In genomic region chr6:150203871-150204545, GRCh38 we compare ENCODE assay signal across 20 cellular contexts.
A peak's percentile ranks its signal among the peaks of the same experiment; 100 is the strongest.
DNase-seq lines count a peak whose midpoint lies in the region; ATAC-seq, FAIRE-seq and TF ChIP-seq lines count a peak whose summit lies in the region.
"Had no signal": no experiment of that assay in that cellular context is flagged by ENCODE, and none has a peak within 500 bp of the region (broad histone marks: within the 10 kb centered on the region; RNA-seq: fewer than 3 reads in every experiment).

No MANE protein-coding gene starts in this region.

- POLR2A ChIA-PET in SK-N-SH (lab: Yijun Ruan, JAX), result no interaction called here

- H2AFZ ChIP-seq in keratinocyte (ENCODE audit: control insufficient read depth, low read length) (no peak overlapping the region), SK-N-SH (ENCODE audit: low read depth) (no peak overlapping the region)

- H3K9me2 ChIP-seq in SK-N-SH, result no peaks in the 10 kb centered on the region

- no peak for ATAC-seq in activated naive CD4-positive, alpha-beta T cell treated with anti-CD3 and anti-CD28 coated beads, Interleukin-2, amount 50 U/mL, for 72 hours
- ATAC-seq in stimulated activated effector memory CD8-positive, alpha-beta T cell treated with anti-CD3 and anti-CD28 coated beads, Interleukin-12 subunit alpha, Interleukin-12 subunit beta, amount 100 ng/mL, for 72 hours, result no peak

- H3K9me3 ChIP-seq in WERI-Rb-1 (ENCODE audit: severe bottlenecking) (no peaks in the 10 kb centered on the region), keratinocyte (ENCODE audit: control insufficient read depth, low read depth, low read length) (no peaks in the 10 kb centered on the region), spleen (no peaks in the 10 kb centered on the region), SK-N-SH (no peaks in the 10 kb centered on the region)
- H3K9me3 ChIP-seq: Peyer's patch, SJSA1 had no signal

- H3K27ac ChIP-seq in WERI-Rb-1, result no peak overlapping the region
- no peak overlapping the region for H3K27ac ChIP-seq in keratinocyte (ENCODE audit: control insufficient read depth, insufficient read depth, low read length)
- no peak overlapping the region for H3K27ac ChIP-seq in spleen
- H3K27ac ChIP-seq in SK-N-SH (ENCODE audit: low read depth in 2 of 2, low read length in 1 of 2), result no peak overlapping the region
- H3K27ac ChIP-seq: C4-2B, SJSA1 had no signal

- H3K4me3 Mint-ChIP-seq in activated naive CD4-positive, alpha-beta T cell treated with anti-CD3 and anti-CD28 coated beads, Interleukin-2, amount 50 U/mL, for 24 hours, result no peak overlapping the region
- H3K4me3 Mint-ChIP-seq in stimulated activated effector memory CD8-positive, alpha-beta T cell treated with anti-CD3 and anti-CD28 coated beads, Interleukin-12 subunit alpha, Interleukin-12 subunit beta, amount 100 ng/mL, for 72 hours, result no peak overlapping the region
- H3K4me3 Mint-ChIP-seq: CD8-positive, alpha-beta memory T cell; H9 had no signal

- peak; percentile 21; the same call in 1 of the 2 replicates for TF ChIP-seq CTCF in WERI-Rb-1 (IDR thresholded peaks at IDR 0.05; ENCODE audit: low read depth, low read length)
- no peak for TF ChIP-seq CTCF in keratinocyte (optimal IDR thresholded peaks at IDR 0.05 in 1 of 3, IDR thresholded peaks at IDR 0.05 in 1 of 3, conservative IDR thresholded peaks at IDR 0.05 in 1 of 3; ENCODE audit: extremely low read depth in 1 of 3, insufficient read depth in 2 of 3, low read length in 3 of 3)
- no peak for TF ChIP-seq CTCF in spleen (IDR thresholded peaks at IDR 0.05 in 8 of 11, conservative IDR thresholded peaks at IDR 0.05 in 3 of 11)
- no peak for TF ChIP-seq CTCF in SK-N-SH (IDR thresholded peaks at IDR 0.05)

- H3K9me1 ChIP-seq in keratinocyte (ENCODE audit: control insufficient read depth, extremely low read depth, insufficient read depth, low read length), result no peaks in the 10 kb centered on the region

- H4K20me1 ChIP-seq in keratinocyte (ENCODE audit: control insufficient read depth, extremely low read depth, insufficient read depth, low read length) (no peaks in the 10 kb centered on the region), SK-N-SH (ENCODE audit: insufficient read depth) (no peaks in the 10 kb centered on the region)

- H3K36me3 ChIP-seq in WERI-Rb-1, result no peaks in the 10 kb centered on the region
- H3K36me3 ChIP-seq in keratinocyte (ENCODE audit: control insufficient read depth in 2 of 2, extremely low read depth in 1 of 2, insufficient read depth in 2 of 2, low read length in 2 of 2), result no peaks in the 10 kb centered on the region
- H3K36me3 ChIP-seq in spleen, result no peaks in the 10 kb centered on the region
- no peaks in the 10 kb centered on the region for H3K36me3 ChIP-seq in SK-N-SH (replicated peaks in 1 of 2; ENCODE audit: control insufficient read depth in 1 of 2, insufficient read depth in 2 of 2, low read length in 1 of 2)
- H3K36me3 ChIP-seq: Peyer's patch, SJSA1 had no signal

- TF ChIP-seq RAD21 in SK-N-SH (IDR thresholded peaks at IDR 0.05; ENCODE audit: low read length), result no peak

- H3K27ac Mint-ChIP-seq in activated naive CD4-positive, alpha-beta T cell treated with anti-CD3 and anti-CD28 coated beads, Interleukin-2, amount 50 U/mL, for 24 hours, result peak overlapping the region; percentile 18
- H3K27ac Mint-ChIP-seq in activated naive CD4-positive, alpha-beta T cell treated with anti-CD3 and anti-CD28 coated beads, Interleukin-2, amount 50 U/mL, for 72 hours, result no peak overlapping the region
- no peak overlapping the region for H3K27ac Mint-ChIP-seq in stimulated activated effector memory CD8-positive, alpha-beta T cell treated with anti-CD3 and anti-CD28 coated beads, Interleukin-12 subunit alpha, Interleukin-12 subunit beta, amount 100 ng/mL, for 72 hours
- H3K27ac Mint-ChIP-seq: H9 had no signal

- H3K9ac ChIP-seq in keratinocyte (ENCODE audit: control insufficient read depth, extremely low read depth, insufficient read depth, low read length), result no peak overlapping the region
- no peak overlapping the region for H3K9ac ChIP-seq in SK-N-SH

- no peaks in the 10 kb centered on the region for H3F3A ChIP-seq in SK-N-SH (replicated peaks; ENCODE audit: insufficient read depth)

- no peak for TF ChIP-seq EP300 in SK-N-SH (IDR thresholded peaks at IDR 0.05; ENCODE audit: borderline replicate concordance in 1 of 2, low read depth in 1 of 2, low read length in 1 of 2)

- FAIRE-seq in keratinocyte (lab: Jason Lieb, UNC), result peak; percentile 44

- intact Hi-C loops in spleen (cut with DNase I; ENCODE audit: low total_unique reads), result no loop called here

- CTCF ChIA-PET in SK-N-SH (lab: Yijun Ruan, JAX), result no interaction called here

- H3K9me3 Mint-ChIP-seq in activated naive CD4-positive, alpha-beta T cell treated with anti-CD3 and anti-CD28 coated beads, Interleukin-2, amount 50 U/mL, for 24 hours, result no peaks in the 10 kb centered on the region
- no peaks in the 10 kb centered on the region for H3K9me3 Mint-ChIP-seq in activated naive CD4-positive, alpha-beta T cell treated with anti-CD3 and anti-CD28 coated beads, Interleukin-2, amount 50 U/mL, for 72 hours
- no peaks in the 10 kb centered on the region for H3K9me3 Mint-ChIP-seq in stimulated activated effector memory CD8-positive, alpha-beta T cell treated with anti-CD3 and anti-CD28 coated beads, Interleukin-12 subunit alpha, Interleukin-12 subunit beta, amount 100 ng/mL, for 72 hours
- H3K9me3 Mint-ChIP-seq: CD8-positive, alpha-beta memory T cell had no signal

- no peak for DNase-seq in activated naive CD4-positive, alpha-beta T cell treated with anti-CD3 and anti-CD28 coated beads, Interleukin-2, amount 50 U/mL, for 72 hours (ENCODE audit: low spot score in 2 of 2)
- DNase-seq in WERI-Rb-1, result no peak
- DNase-seq in keratinocyte (ENCODE audit: low read depth, low spot score), result no peak
- DNase-seq in spleen, result peak; percentile 64
- DNase-seq in stimulated activated effector memory CD8-positive, alpha-beta T cell treated with anti-CD3 and anti-CD28 coated beads, Interleukin-12 subunit alpha, Interleukin-12 subunit beta, amount 100 ng/mL, for 72 hours (ENCODE audit: low spot score in 2 of 2), result no peak
- DNase-seq in SK-N-SH, result no peak
- no peak for DNase-seq in COLO829 (ENCODE audit: low spot score)
- DNase-seq: 8988T; CD8-positive, alpha-beta memory T cell; EL; GF-D8; H9; KG1; NCI-H1105 treated with DMSO at 0.1 percent for 48 hours; NCI-H2029 treated with DMSO at 0.1 percent for 48 hours; NCI-H2171 treated with DMSO at 0.1 percent for 48 hours; Peyer's patch had no signal

- 84 to 93% (median 88%) methylated on average over 22 of the region's 22 CpGs for WGBS in spleen, 5 donors
- 18% methylated on average over 22 of the region's 22 CpGs for WGBS in SK-N-SH (ENCODE audit: low lambda C conversion rate)

- dilution Hi-C loops in keratinocyte (cut with MboI; ENCODE audit: extremely low pct_ligation_motif_present, low sequenced_read_pairs), result no loop called here

- no peak overlapping the region for H3K4me2 ChIP-seq in keratinocyte (ENCODE audit: control insufficient read depth, extremely low read depth, insufficient read depth, low read depth, low read length)
- H3K4me2 ChIP-seq in SK-N-SH, result no peak overlapping the region

- H3K79me2 ChIP-seq in keratinocyte (ENCODE audit: control insufficient read depth, insufficient read depth, low read length) (peaks cover 65% of the 10 kb centered on the region), SK-N-SH (ENCODE audit: insufficient read depth) (no peaks in the 10 kb centered on the region)

- no peaks in the 10 kb centered on the region for H3K36me3 Mint-ChIP-seq in activated naive CD4-positive, alpha-beta T cell treated with anti-CD3 and anti-CD28 coated beads, Interleukin-2, amount 50 U/mL, for 24 hours
- no peaks in the 10 kb centered on the region for H3K36me3 Mint-ChIP-seq in activated naive CD4-positive, alpha-beta T cell treated with anti-CD3 and anti-CD28 coated beads, Interleukin-2, amount 50 U/mL, for 72 hours
- no peaks in the 10 kb centered on the region for H3K36me3 Mint-ChIP-seq in stimulated activated effector memory CD8-positive, alpha-beta T cell treated with anti-CD3 and anti-CD28 coated beads, Interleukin-12 subunit alpha, Interleukin-12 subunit beta, amount 100 ng/mL, for 72 hours
- H3K36me3 Mint-ChIP-seq: CD8-positive, alpha-beta memory T cell had no signal

- H3K4me1 Mint-ChIP-seq in activated naive CD4-positive, alpha-beta T cell treated with anti-CD3 and anti-CD28 coated beads, Interleukin-2, amount 50 U/mL, for 24 hours, result no peaks in the 10 kb centered on the region
- peaks cover 10% of the 10 kb centered on the region for H3K4me1 Mint-ChIP-seq in stimulated activated effector memory CD8-positive, alpha-beta T cell treated with anti-CD3 and anti-CD28 coated beads, Interleukin-12 subunit alpha, Interleukin-12 subunit beta, amount 100 ng/mL, for 72 hours

- TF ChIP-seq POLR2A in spleen (IDR thresholded peaks at IDR 0.05), result no peak

- H3K4me1 ChIP-seq in keratinocyte (ENCODE audit: control insufficient read depth, extremely low read depth, insufficient read depth, low read length) (peaks cover 46% of the 10 kb centered on the region), spleen (peaks cover 0 to 16% (median 8%) of the 10 kb centered on the region in 6 donors), SK-N-SH (ENCODE audit: control insufficient read depth in 1 of 2, insufficient read depth in 2 of 2, low read depth in 1 of 2, low read length in 1 of 2) (no peaks in the 10 kb centered on the region)

- H3K27me3 ChIP-seq in WERI-Rb-1 (ENCODE audit: insufficient read depth, low read depth, severe bottlenecking), result no peaks in the 10 kb centered on the region
- H3K27me3 ChIP-seq in keratinocyte (ENCODE audit: control insufficient read depth, extremely low read depth, insufficient read depth, low read length), result no peaks in the 10 kb centered on the region
- peaks cover 0 to 21% (median 0%) of the 10 kb centered on the region in 7 donors for H3K27me3 ChIP-seq in spleen (replicated peaks in 1 of 7)
- H3K27me3 ChIP-seq in SK-N-SH (ENCODE audit: insufficient read depth), result peaks cover 33% of the 10 kb centered on the region; the same call in 1 of the 2 replicates
- H3K27me3 ChIP-seq: Peyer's patch, SJSA1 had no signal

- no peak overlapping the region for H3K4me3 ChIP-seq in WERI-Rb-1 (ENCODE audit: low read depth, low read length)
- no peak overlapping the region for H3K4me3 ChIP-seq in keratinocyte (ENCODE audit: control insufficient read depth in 2 of 3, extremely low read depth in 1 of 3, insufficient read depth in 2 of 3, low read depth in 1 of 3, low read length in 3 of 3)
- H3K4me3 ChIP-seq in spleen, result no peak overlapping the region
- H3K4me3 ChIP-seq in SK-N-SH (ENCODE audit: low read depth in 2 of 2, low read length in 1 of 2), result no peak overlapping the region
- H3K4me3 ChIP-seq: Peyer's patch, SJSA1 had no signal

- no peaks in the 10 kb centered on the region for H3K27me3 Mint-ChIP-seq in activated naive CD4-positive, alpha-beta T cell treated with anti-CD3 and anti-CD28 coated beads, Interleukin-2, amount 50 U/mL, for 24 hours

TF ChIP-seq in SK-N-SH, 30 proteins besides CTCF, POLR2A, EP300 and RAD21 (continues in another document):
- TF ChIP-seq TEAD4 (IDR thresholded peaks at IDR 0.05; ENCODE audit: borderline replicate concordance, insufficient read depth) (no peak), SIN3A (IDR thresholded peaks at IDR 0.05; ENCODE audit: borderline replicate concordance, low read depth, low read length) (no peak)
